In genomic region chr4:176319237-176319703, GRCh38 we compare ENCODE assay signal across 8 cellular contexts. TPM values are rescaled to one million over a fixed set of nuclear protein-coding genes. Genes with fewer than 3 reads are reported as not detected.
DNase-seq lines count a peak whose midpoint lies in the region; ATAC-seq and TF ChIP-seq lines count a peak whose summit lies in the region.

No MANE protein-coding gene starts in this region.

- no peak overlapping the region for H3K56ac ChIP-seq in H9 (ENCODE audit: insufficient read length, low read depth, low read length)

- no peaks in the 10 kb centered on the region for H3K79me1 ChIP-seq in H9 (ENCODE audit: insufficient read depth, low read depth, low read length, poor library complexity, severe bottlenecking)

- H3T11ph ChIP-seq in H9 (ENCODE audit: low read length), result no peak overlapping the region

- peak overlapping the region; percentile 52; the same call in 1 of the 2 replicates for H3K14ac ChIP-seq in H9 (ENCODE audit: insufficient read depth, low read length)

- H3K9me3 Mint-ChIP-seq in H9, result no peaks in the 10 kb centered on the region

- DNase-seq in H9 (no peak), retinal pigment epithelial cell (ENCODE audit: low read depth) (no peak), hippocampal formation (lab: John Stamatoyannopoulos, UW) (no peak), cerebellar cortex (ENCODE audit: low spot score) (no peak)

- peaks cover 32 to 33% of the 10 kb centered on the region in 2 experiments for H3K4me1 Mint-ChIP-seq in H9

- H3K9me3 ChIP-seq in H9 (ENCODE audit: control insufficient read depth, low read depth, low read length) (no peaks in the 10 kb centered on the region), gastroesophageal sphincter (no peaks in the 10 kb centered on the region)

- peak overlapping the region; percentile 80 to 92 for H3K4me3 Mint-ChIP-seq in H9

- WGBS in H9 (ENCODE audit: extremely low coverage, insufficient read length, low lambda C conversion rate), result no CpG with 5 or more reads among the region's 11 CpGs
- WGBS in gastroesophageal sphincter (ENCODE audit: low coverage in 1 of 2), 2 donors, result 4 to 5% methylated on average over 3 to 11 of the region's 11 CpGs

- no peak overlapping the region for H3K4ac ChIP-seq in H9 (ENCODE audit: low read depth, low read length)

- peak overlapping the region; percentile 86 for H3K18ac ChIP-seq in H9 (ENCODE audit: insufficient read length, low read depth, low read length)

- ATAC-seq in SK-N-SH treated with all-trans-retinoic acid at 6 μM for 48 hours, result peak; percentile 41
- peak; percentile 13 for ATAC-seq in gastroesophageal sphincter
- no peak for ATAC-seq in GM19467 (IDR thresholded peaks at IDR 0.05; ENCODE audit: unreplicated experiment)
- ATAC-seq in GM21576 (IDR thresholded peaks at IDR 0.05; ENCODE audit: unreplicated experiment), result no peak

- peaks cover 11% of the 10 kb centered on the region for H3K23me2 ChIP-seq in H9 (ENCODE audit: insufficient read length, low read depth, low read length, poor library complexity, severe bottlenecking)

- no peak overlapping the region for H2BK12ac ChIP-seq in H9 (ENCODE audit: insufficient read length, low read depth, low read length)

- peak overlapping the region; percentile 52 to 68 for H3K4me3 ChIP-seq in gastroesophageal sphincter
- peak overlapping the region; percentile 90 for H3K4me3 ChIP-seq in retinal pigment epithelial cell (ENCODE audit: low read length)

- no peaks in the 10 kb centered on the region for H4K20me1 ChIP-seq in H9 (ENCODE audit: control insufficient read depth, insufficient read depth, insufficient read length)

- H2BK5ac ChIP-seq in H9 (ENCODE audit: insufficient read length, low read length), result no peak overlapping the region

- no peak for TF ChIP-seq POLR2A in gastroesophageal sphincter (IDR thresholded peaks at IDR 0.05)

- no peak for TF ChIP-seq EP300 in gastroesophageal sphincter (IDR thresholded peaks at IDR 0.05)

- H3K4me2 ChIP-seq in H9 (ENCODE audit: insufficient read depth, insufficient read length, low read length), result peak overlapping the region; percentile 97

- no peaks in the 10 kb centered on the region for H3K27me3 Mint-ChIP-seq in H9 (ENCODE audit: low read depth)

- no peak overlapping the region for H2BK15ac ChIP-seq in H9 (ENCODE audit: low read depth, low read length)

- no peak overlapping the region for H4K8ac ChIP-seq in H9 (replicated peaks; ENCODE audit: insufficient read length, low read depth, low read length)

- H2BK120ac ChIP-seq in H9 (ENCODE audit: low read depth, low read length, poor library complexity, severe bottlenecking), result no peak overlapping the region

- peak overlapping the region; percentile 88 to 99 (median 98); a peak in 5 of 7 replicates for H3K27ac Mint-ChIP-seq in H9

- no peak overlapping the region for H3K23ac ChIP-seq in H9 (ENCODE audit: insufficient read length, low read depth, low read length)

- peaks cover 0 to under 1% (median under 1%) of the 10 kb centered on the region in 3 experiments; a peak in 4 of 7 replicates for H3K36me3 Mint-ChIP-seq in H9 (ENCODE audit: insufficient read depth in 1 of 3, low read depth in 3 of 3)

- H2AK5ac ChIP-seq in H9 (ENCODE audit: insufficient read length, low read length), result no peak overlapping the region

- peaks cover 12% of the 10 kb centered on the region; the same call in 1 of the 2 replicates for H3K79me2 ChIP-seq in H9 (ENCODE audit: insufficient read depth, low read length)

- H2AFZ ChIP-seq in H9 (ENCODE audit: low read length), result peak overlapping the region; percentile 93

- H3K27me3 ChIP-seq in H9 (ENCODE audit: insufficient read depth, low read length), result no peaks in the 10 kb centered on the region
- H3K27me3 ChIP-seq in gastroesophageal sphincter, result no peaks in the 10 kb centered on the region

- H4K5ac ChIP-seq in H9 (ENCODE audit: insufficient read length, low read depth, low read length), result no peak overlapping the region

- H4K91ac ChIP-seq in H9 (ENCODE audit: insufficient read length, low read depth, low read length), result no peak overlapping the region

- H3K4me1 ChIP-seq in H9 (ENCODE audit: insufficient read depth, low read length), result no peaks in the 10 kb centered on the region
- H3K4me1 ChIP-seq in gastroesophageal sphincter, result peaks cover 6 to 46% (median 10%) of the 10 kb centered on the region in 3 donors

- TF ChIP-seq CTCF in H9 (conservative IDR thresholded peaks at IDR 0.05) (no peak), gastroesophageal sphincter (IDR thresholded peaks at IDR 0.05) (no peak), retinal pigment epithelial cell (conservative IDR thresholded peaks at IDR 0.05; ENCODE audit: low read depth, low read length) (no peak)

- no peak overlapping the region for H2BK20ac ChIP-seq in H9 (ENCODE audit: low read depth, low read length, poor library complexity, severe bottlenecking)

- peak overlapping the region; percentile 93 for H3K9ac ChIP-seq in H9 (ENCODE audit: extremely low read depth, insufficient read length, low read length)

- H3K27ac ChIP-seq in H9 (ENCODE audit: insufficient read length, low read depth, low read length) (peak overlapping the region; percentile 43), gastroesophageal sphincter (peak overlapping the region; percentile 90 to 99 (median 98))

- H3K36me3 ChIP-seq in gastroesophageal sphincter, result no peaks in the 10 kb centered on the region

TF ChIP-seq in SK-N-SH treated with all-trans-retinoic acid at 6 μM for 48 hours, 23 proteins besides CTCF, POLR2A, EP300 and RAD21:
- no peak for TF ChIP-seq ZNF70 (CRISPR knock-in tag; IDR thresholded peaks at IDR 0.05)

RNA-seq across cellular contexts. Expression of gene SPCS3, which starts 0.5 kb away (rescaled TPM):
- total RNA-seq in H9 (2021), result 109 and 113 TPM in 2 replicates
- 10 to 100 TPM; 32.6 to 73.1 (median 57.5) TPM for total RNA-seq in gastroesophageal sphincter

RNA-seq across cellular contexts. Expression of gene ASB5, which starts 50.2 kb away (rescaled TPM):
- total RNA-seq in H9 (2021), result not detected in 2 replicates
- total RNA-seq in gastroesophageal sphincter, result 10 to 100 TPM; 21.8 to 69.1 (median 25.9) TPM

Comparison
In these comparisons a context has a peak if more than half of its experiments do, and no peak if none do; other contexts are left out.
1. ATAC-seq: peak in SK-N-SH treated with all-trans-retinoic acid at 6 μM for 48 hours (single experiment) and gastroesophageal sphincter (single experiment); none in GM19467 (single experiment) and GM21576 (single experiment).
2. RNA of gene ASB5, which starts 50.2 kb away (total RNA-seq): 21.8 to 69.1 TPM in gastroesophageal sphincter; not detected in H9; every median in the first group is over 10 times any median in the second.